In genomic region chr13:32381539-32381938, GRCh38 we compare ENCODE assay signal across 8 cellular contexts. TPM values are rescaled to one million over a fixed set of nuclear protein-coding genes. Genes with fewer than 3 reads are reported as not detected.
DNase-seq lines count a peak whose midpoint lies in the region; ATAC-seq, FAIRE-seq and TF ChIP-seq lines count a peak whose summit lies in the region.

No MANE protein-coding gene starts in this region.

- peak in 1 of 2 experiments; percentile 36; a peak in 3 of 4 replicates for TF ChIP-seq RAD21 in K562 (CRISPR knock-in tag; conservative IDR thresholded peaks at IDR 0.05 in 1 of 2, IDR thresholded peaks at IDR 0.05 in 1 of 2)

- TF ChIP-seq EP300 in K562 (IDR thresholded peaks at IDR 0.05; ENCODE audit: low read length), result no peak

- no peaks in the 10 kb centered on the region for H4K20me1 ChIP-seq in K562 (replicated peaks; ENCODE audit: control insufficient read depth, insufficient read depth, low read length)

- no peak overlapping the region for H2AFZ ChIP-seq in K562 (ENCODE audit: low read depth, low read length)

- no peaks in the 10 kb centered on the region for H3K36me3 Mint-ChIP-seq in type B pancreatic cell

- H3K9me3 ChIP-seq in K562 (replicated peaks; ENCODE audit: control insufficient read depth, insufficient read depth, low read depth, low read length) (no peaks in the 10 kb centered on the region), kidney (ENCODE audit: control insufficient read depth in 1 of 2, low read length in 2 of 2) (no peaks in the 10 kb centered on the region)

- no peak overlapping the region for H3K27ac Mint-ChIP-seq in type B pancreatic cell

- no peaks in the 10 kb centered on the region for H3K27me3 ChIP-seq in K562 (ENCODE audit: control insufficient read depth in 2 of 2, insufficient read depth in 2 of 2, low read length in 2 of 2)

- FAIRE-seq in K562 (lab: Jason Lieb, UNC), result peak; percentile 44
- no peak for FAIRE-seq in kidney (lab: Jason Lieb, UNC)

- no TSS peak for BruUV-seq in K562 (replicated peaks; lab: Mats Ljungman, UMichigan)

- H3K27me3 Mint-ChIP-seq in type B pancreatic cell, result no peaks in the 10 kb centered on the region

- POLR2A ChIA-PET in K562 (lab: Yijun Ruan, JAX), result no interaction called here

- peak; percentile 29 to 51 (median 40); a peak in 4 of 6 replicates for TF ChIP-seq CTCF in K562 (IDR thresholded peaks at IDR 0.05 in 2 of 3, conservative IDR thresholded peaks at IDR 0.05 in 1 of 3; ENCODE audit: insufficient read depth in 2 of 3, low read depth in 1 of 3, low read length in 3 of 3)
- peak; percentile 63 for TF ChIP-seq CTCF in kidney (IDR thresholded peaks at IDR 0.05; ENCODE audit: borderline replicate concordance, extremely low read depth, insufficient read depth)
- peak; percentile 57 for TF ChIP-seq CTCF in type B pancreatic cell (conservative IDR thresholded peaks at IDR 0.05)

- ATAC-seq in K562 (0 out of 3 replicates have a peak, but pooled peaks have one; percentile 36), esophagus mucosa (no peak)

- H3K4me1 ChIP-seq in K562 (replicated peaks in 1 of 2; ENCODE audit: control insufficient read depth in 2 of 2, insufficient read depth in 2 of 2, low read length in 2 of 2) (no peaks in the 10 kb centered on the region), kidney (ENCODE audit: control insufficient read depth in 1 of 2, insufficient read depth in 1 of 2, low read depth in 1 of 2, low read length in 2 of 2) (no peaks in the 10 kb centered on the region)

- CTCF ChIA-PET in K562 (lab: Yijun Ruan, JAX; ENCODE audit: low intra/inter-chr PET ratio), result interaction anchor here (0.6 to 1.7 kb wide), 2 partner anchors 199 to 288 kb away, joined by 4 to 6 read pairs; no protein-coding TSS in a partner anchor

- TF ChIP-seq POLR2A in K562 (conservative IDR thresholded peaks at IDR 0.05), result no peak

- no peaks in the 10 kb centered on the region for H3K9me3 Mint-ChIP-seq in type B pancreatic cell

- H3K27ac ChIP-seq in K562 (ENCODE audit: extremely low read depth, low read depth, low read length), result no peak overlapping the region
- no peak overlapping the region for H3K27ac ChIP-seq in kidney (ENCODE audit: low read depth in 2 of 2, low read length in 2 of 2)

- H3K9me1 ChIP-seq in K562 (ENCODE audit: control insufficient read depth, insufficient read depth, low read length), result no peaks in the 10 kb centered on the region

- intact Hi-C loops in K562 (cut with micrococcal nuclease), result no loop called here
- intact Hi-C loops in kidney (cut with DNase I), result no loop called here

- H3K4me3 ChIP-seq in K562 (no peak overlapping the region), kidney (ENCODE audit: low read length in 2 of 2) (no peak overlapping the region)

- H3K36me3 ChIP-seq in K562 (ENCODE audit: control insufficient read depth, insufficient read depth, low read length), result peaks cover 37% of the 10 kb centered on the region; the same call in 2 of the 3 replicates
- no peaks in the 10 kb centered on the region for H3K36me3 ChIP-seq in kidney (ENCODE audit: control insufficient read depth in 1 of 2, insufficient read depth in 2 of 2, low read length in 2 of 2)

- H3K4me2 ChIP-seq in K562 (ENCODE audit: insufficient read depth, low read length), result no peak overlapping the region

- no peak overlapping the region; a peak in 1 of 4 replicates for H3K9ac ChIP-seq in K562 (ENCODE audit: insufficient read depth in 1 of 2, low read depth in 2 of 2, low read length in 2 of 2)
- H3K9ac ChIP-seq in kidney (ENCODE audit: low read length in 2 of 2), result no peak overlapping the region

- in situ Hi-C loops in K562 (cut with MboI), result no loop called here

- H3K79me2 ChIP-seq in K562 (ENCODE audit: control insufficient read depth, insufficient read depth, low read length), result no peaks in the 10 kb centered on the region

- H3K4me1 Mint-ChIP-seq in type B pancreatic cell (ENCODE audit: unreplicated experiment), result no peaks in the 10 kb centered on the region

- 57% methylated on average over 3 of the region's 3 CpGs for WGBS in K562 (ENCODE audit: insufficient coverage, low coverage, missing lambda C conversion rate)

- DNase-seq in DMS53 (lab: John Stamatoyannopoulos, UW) (peak; percentile 59), HuH-7.5 (ENCODE audit: low spot score) (peak; percentile 15), K562 (ENCODE audit: extremely low read depth in 1 of 4, low spot score in 3 of 4) (peak in 2 of 4 experiments; percentile 5 to 13), kidney (no peak), type B pancreatic cell (ENCODE audit: extremely low spot score, unreplicated experiment) (no peak)
- DNase-seq in activated CD4-positive, CD25-positive, alpha-beta regulatory T cell treated with anti-CD3 and anti-CD28 coated beads, Interleukin-2, amount 50 U/mL, for 72 hours, result no peak
- DNase-seq in activated CD4-positive, alpha-beta T cell treated with anti-CD3 and anti-CD28 coated beads for 48 hours, result no peak

- H3K4me3 Mint-ChIP-seq in type B pancreatic cell, result no peak overlapping the region

TF ChIP-seq in K562, 482 proteins besides CTCF, POLR2A, EP300 and RAD21:
- TF ChIP-seq FOXM1 (IDR thresholded peaks at IDR 0.05; ENCODE audit: low read depth) (no peak), FOXM1 (CRISPR knock-in tag; IDR thresholded peaks at IDR 0.05; ENCODE audit: low read depth) (no peak), TFE3 (CRISPR knock-in tag; IDR thresholded peaks at IDR 0.05) (no peak)

RNA-seq across cellular contexts. Expression of gene N4BP2L1, which starts 46.4 kb away (rescaled TPM):
- 0.49 TPM in 1 of 2 replicates, not detected in the other for total RNA-seq in K562 (2011; cell fraction: chromatin; rRNA removed; ENCODE audit: low replicate concordance)
- total RNA-seq in K562 (2011; cell fraction: nucleolus; rRNA removed), result 0.17 TPM in 1 of 2 replicates, not detected in the other
- 0.51 and 0.53 TPM in 2 replicates for total RNA-seq in K562 (2011; cell fraction: nucleoplasm; rRNA removed)
- not detected in 2 replicates for total RNA-seq in K562 (2014; rRNA removed)
- 0.11 and 0.35 TPM in 2 replicates for total RNA-seq in K562 (2014; rRNA removed; fragmentation: Illumina TruSeq; extraction: Trizol)
- total RNA-seq in K562 (2015; rRNA removed; fragmentation: Illumina TruSeq; extraction: Trizol), result 0.23 and 0.33 TPM in 2 replicates
- total RNA-seq in K562 (2021), result 0.29 and 0.36 TPM in 2 replicates
- polyA plus RNA-seq in K562 (2011; rRNA removed), result 0.11 TPM in 2 replicates
- polyA plus RNA-seq in K562 (2011; cell fraction: cytosol; rRNA removed), result 0.01 TPM in 1 of 2 replicates, not detected in the other
- 0.20 and 0.41 TPM in 2 replicates for polyA plus RNA-seq in K562 (2011; cell fraction: nucleus; rRNA removed)
- 0.14 and 0.39 TPM in 2 replicates for polyA plus RNA-seq in K562 (2012)
- polyA plus RNA-seq in K562 (2014; fragmentation: Illumina TruSeq; extraction: Trizol), result 0.06 TPM in 2 replicates
- under 1 TPM; 0.11 to 0.20 TPM for polyA plus RNA-seq in K562 (2014; fragmentation: Nextera tagmentation; extraction: Ambion mirVana)
- polyA plus RNA-seq in K562 (2014; rRNA removed), result 0.11 and 0.24 TPM in 2 replicates
- 0.15 TPM in 1 of 2 replicates, not detected in the other for polyA minus RNA-seq in K562 (2011; rRNA and poly(A)+ RNA removed)
- polyA minus RNA-seq in K562 (2011; cell fraction: cytosol; rRNA and poly(A)+ RNA removed), result not detected in 2 replicates
- polyA minus RNA-seq in K562 (2011; cell fraction: nucleus; rRNA and poly(A)+ RNA removed), result not detected in 2 replicates
- total RNA-seq in kidney, result 14.5 TPM
- polyA plus RNA-seq in kidney (ENCODE audit: insufficient read depth, low read depth, low replicate concordance), result 10.1 TPM
- total RNA-seq in type B pancreatic cell (ENCODE audit: low replicate concordance), result 4.9 and 7.4 TPM in 2 replicates
- 1.8 TPM for total RNA-seq in esophagus mucosa

Comparison
In these comparisons a context has a peak if more than half of its experiments do, and no peak if none do; other contexts are left out.
1. DNase-seq: peak in DMS53 (single experiment) and HuH-7.5 (single experiment); none in kidney (single experiment), type B pancreatic cell (single experiment), activated CD4-positive, CD25-positive, alpha-beta regulatory T cell treated with anti-CD3 and anti-CD28 coated beads, Interleukin-2, amount 50 U/mL, for 72 hours (single experiment) and activated CD4-positive, alpha-beta T cell treated with anti-CD3 and anti-CD28 coated beads for 48 hours (single experiment).
2. Peak in every context shown above with its lines, with median percentiles within 50 percentile points of each other: CTCF ChIP-seq.